Comparison of ENCODE assay signal across 9 cellular contexts in genomic region chr2:112958428-112959108, GRCh38. TPM values are rescaled to one million over a fixed set of nuclear protein-coding genes. Genes with fewer than 3 reads are reported as not detected.
DNase-seq lines count a peak whose midpoint lies in the region; ATAC-seq and TF ChIP-seq lines count a peak whose summit lies in the region.
"Had no signal": no experiment of that assay in that cellular context is flagged by ENCODE, and none has a peak within 500 bp of the region (broad histone marks: within the 10 kb centered on the region; RNA-seq: fewer than 3 reads in every experiment).

No MANE protein-coding gene starts in this region.

- peaks cover 25% of the 10 kb centered on the region for H3K27me3 ChIP-seq in AG04450 (ENCODE audit: control insufficient read depth, insufficient read depth, low read length)
- H3K27me3 ChIP-seq in Karpas-422 (ENCODE audit: low read length) = no peaks in the 10 kb centered on the region

- no peaks in the 10 kb centered on the region for H3K79me2 ChIP-seq in Karpas-422 (ENCODE audit: low read length)

- peak; percentile 89 for TF ChIP-seq CTCF in AG04450 (IDR thresholded peaks at IDR 0.05; ENCODE audit: low read depth, low read length)
- TF ChIP-seq CTCF in GM10266 (IDR thresholded peaks at IDR 0.05; ENCODE audit: control insufficient read depth, insufficient read depth, low read depth, missing control alignments) = peak; percentile 79
- TF ChIP-seq CTCF in RWPE1 (conservative IDR thresholded peaks at IDR 0.05; ENCODE audit: low read depth) = peak; percentile 88
- TF ChIP-seq CTCF in astrocyte of the cerebellum (IDR thresholded peaks at IDR 0.05; ENCODE audit: low read depth, low read length, missing control alignments) = peak; percentile 93

- H3K9me3 ChIP-seq in AG04450 (ENCODE audit: control insufficient read depth, insufficient read depth, low read length) = no peaks in the 10 kb centered on the region
- H3K9me3 ChIP-seq in Karpas-422 (ENCODE audit: low read length) = no peaks in the 10 kb centered on the region

- no peak for ATAC-seq in HG03097 (IDR thresholded peaks at IDR 0.05; ENCODE audit: low FRiP score, unreplicated experiment)

- H2AFZ ChIP-seq in Karpas-422 (ENCODE audit: low read length) = no peak overlapping the region

- H3K9ac ChIP-seq in Karpas-422 (ENCODE audit: low read length) = no peak overlapping the region

- DNase-seq in AG04450 (ENCODE audit: low read depth, low spot score) (peak; percentile 30), GM10266 (ENCODE audit: extremely low spot score) (peak; percentile 63), Karpas-422 (peak; percentile 82), RWPE1 (ENCODE audit: low spot score) (peak; percentile 66), astrocyte of the cerebellum (ENCODE audit: low read depth) (peak; percentile 36), iPS DF 19.7 (ENCODE audit: low read depth, low spot score) (peak; percentile 23)
- DNase-seq in stimulated activated CD4-positive, alpha-beta T cell treated with anti-CD3 and anti-CD28 coated beads, TNF-alpha, amount 100 ng/mL, for 24 hours (ENCODE audit: low read depth in 3 of 3) = peak in 2 of 3 experiments; percentile 2 to 14

- no peak overlapping the region for H3K27ac ChIP-seq in AG04450 (ENCODE audit: low read depth, low read length)
- H3K27ac ChIP-seq in Karpas-422 (ENCODE audit: low read length) = no peak overlapping the region
- H3K27ac ChIP-seq in RWPE1 = no peak overlapping the region

- H3K4me2 ChIP-seq in Karpas-422 (ENCODE audit: low read depth, low read length, poor library complexity, severe bottlenecking) = no peak overlapping the region

- POLR2A ChIA-PET in AG04450 (lab: Yijun Ruan, JAX) = no interaction called here
- POLR2A ChIA-PET in RWPE1 (lab: Yijun Ruan, JAX; ENCODE audit: low non-redundant PET) = no interaction called here

- CTCF ChIA-PET in AG04450 (lab: Charles Lee) (interaction anchor here (0.5 to 4.2 kb wide), 31 partner anchors 9 to 439 kb away, joined by 3 to 74 read pairs (median 3); no protein-coding TSS in a partner anchor), RWPE1 (lab: Yijun Ruan, JAX) (interaction anchor here (0.5 to 1.3 kb wide), 11 partner anchors 11 to 295 kb away, joined by 3 to 5 read pairs (median 3); partner anchors contain the start of genes IL1B and IL36G)

- no peaks in the 10 kb centered on the region for H3K36me3 ChIP-seq in Karpas-422 (ENCODE audit: insufficient read depth, low read length)

- H3K9me2 ChIP-seq in Karpas-422 (replicated peaks; ENCODE audit: insufficient read depth, low read length) = no peaks in the 10 kb centered on the region

- no peaks in the 10 kb centered on the region for H3K4me1 ChIP-seq in Karpas-422 (ENCODE audit: low read length)

- no peaks in the 10 kb centered on the region for H4K20me1 ChIP-seq in Karpas-422 (ENCODE audit: insufficient read depth, low read depth, low read length)

- H3K4me3 ChIP-seq in AG04450 (ENCODE audit: low read depth, low read length) = no peak overlapping the region
- H3K4me3 ChIP-seq in Karpas-422 (ENCODE audit: low read length) = no peak overlapping the region
- H3K4me3 ChIP-seq in astrocyte of the cerebellum (ENCODE audit: low read depth, low read length) = no peak overlapping the region

- in situ Hi-C loops in astrocyte of the cerebellum (cut with HindIII; ENCODE audit: low sequenced_read_pairs) = no loop called here

RNA-seq across cellular contexts. Expression of gene IL36G, which starts 19.2 kb away (rescaled TPM):
- polyA plus RNA-seq in AG04450 (2011; rRNA removed) = not detected in 2 replicates
- polyA minus RNA-seq in AG04450 (2011; rRNA and poly(A)+ RNA removed) = not detected in 2 replicates
- total RNA-seq in Karpas-422 (2014; rRNA removed; shearing (Covaris generic); ENCODE audit: low replicate concordance) = not detected in 2 replicates

RNA-seq across cellular contexts. Expression of gene IL36A, which starts 46.7 kb away (rescaled TPM):
- not detected in 2 replicates for polyA plus RNA-seq in AG04450 (2011; rRNA removed)
- polyA minus RNA-seq in AG04450 (2011; rRNA and poly(A)+ RNA removed) = not detected in 2 replicates
- not detected in 2 replicates for total RNA-seq in Karpas-422 (2014; rRNA removed; shearing (Covaris generic); ENCODE audit: low replicate concordance)
- total RNA-seq: lower leg skin had no signal

RNA-seq across cellular contexts. Expression of gene IL37, which starts 47.6 kb away (rescaled TPM):
- not detected in 2 replicates for polyA plus RNA-seq in AG04450 (2011; rRNA removed)
- not detected in 2 replicates for polyA minus RNA-seq in AG04450 (2011; rRNA and poly(A)+ RNA removed)
- not detected in 2 replicates for total RNA-seq in Karpas-422 (2014; rRNA removed; shearing (Covaris generic); ENCODE audit: low replicate concordance)

Comparison
In these comparisons a context has a peak if more than half of its experiments do, and no peak if none do; other contexts are left out.
1. DNase-seq: peak in every context shown above with its lines; median percentile 82 in Karpas-422; 66 in RWPE1; 63 in GM10266; 36 in astrocyte of the cerebellum; 30 in AG04450; 23 in iPS DF 19.7; 8 in stimulated activated CD4-positive, alpha-beta T cell treated with anti-CD3 and anti-CD28 coated beads, TNF-alpha, amount 100 ng/mL, for 24 hours.